In genomic region chr20:55533601-55534000, GRCh38 we compare ENCODE assay signal across 25 cellular contexts.
"Had no signal": no experiment of that assay in that cellular context is flagged by ENCODE, and none has a peak within 500 bp of the region (broad histone marks: within the 10 kb centered on the region; RNA-seq: fewer than 3 reads in every experiment).

No MANE protein-coding gene starts in this region.

- H2AFZ ChIP-seq: hepatocyte had no signal

- H3K36me3 ChIP-seq: esophagus muscularis mucosa, esophagus squamous epithelium, gastrocnemius medialis, gastroesophageal sphincter, heart left ventricle, heart right ventricle had no signal

- H3K27me3 ChIP-seq: esophagus muscularis mucosa, esophagus squamous epithelium, foreskin keratinocyte, gastrocnemius medialis, gastroesophageal sphincter, heart left ventricle, heart right ventricle, hepatocyte had no signal

- H3K79me2 ChIP-seq: hepatocyte had no signal

- H3K9me3 ChIP-seq: esophagus muscularis mucosa, esophagus squamous epithelium, gastrocnemius medialis, gastroesophageal sphincter, heart left ventricle had no signal

- H3K27ac ChIP-seq: coronary artery, dorsolateral prefrontal cortex, epithelial cell of prostate, esophagus muscularis mucosa, esophagus squamous epithelium, foreskin keratinocyte, gastrocnemius medialis, gastroesophageal sphincter, heart left ventricle, heart right ventricle, hepatocyte had no signal

- H3K4me2 ChIP-seq: hepatocyte had no signal

- DNase-seq: cortex of kidney; dermis blood vessel endothelial cell; dorsolateral prefrontal cortex; effector CD4-positive, alpha-beta T cell; effector CD8-positive, alpha-beta T cell; effector memory CD4-positive, alpha-beta T cell; effector memory CD8-positive, alpha-beta T cell; endodermal cell; erythroblast; esophagus squamous epithelium; foreskin fibroblast; foreskin keratinocyte; foreskin melanocyte; gastrocnemius medialis; glutamatergic neuron; head of caudate nucleus; heart left ventricle; heart right ventricle; hippocampal formation had no signal

- H3K4me1 ChIP-seq: esophagus muscularis mucosa, esophagus squamous epithelium, gastrocnemius medialis, gastroesophageal sphincter, heart left ventricle, heart right ventricle had no signal

- H3K4me3 ChIP-seq: coronary artery, dorsolateral prefrontal cortex, esophagus muscularis mucosa, esophagus squamous epithelium, gastrocnemius medialis, gastroesophageal sphincter, heart left ventricle, heart right ventricle, hepatocyte had no signal

- ATAC-seq: effector memory CD8-positive, alpha-beta T cell; esophagus mucosa; foreskin keratinocyte; gastrocnemius medialis; gastroesophageal sphincter; heart left ventricle; heart right ventricle had no signal
